ENCODE assay signal across 8 cellular contexts in genomic region chr11:104254347-104254746, GRCh38.
DNase-seq lines count a peak whose midpoint lies in the region; ATAC-seq and TF ChIP-seq lines count a peak whose summit lies in the region.

No MANE protein-coding gene starts in this region.

- DNase-seq in NCI-H1417 (lab: John Stamatoyannopoulos, UW) (peak in 2 of 3 experiments; percentile 17 to 40), NCI-H1417 treated with DMSO at 0.1 percent for 48 hours (lab: John Stamatoyannopoulos, UW) (no peak), HuH-7 (ENCODE audit: low spot score) (peak; percentile 21), SW 1271 (lab: John Stamatoyannopoulos, UW) (peak; percentile 12 to 51), fibroblast of the conjunctiva (ENCODE audit: low read depth) (peak; percentile 17), gastrocnemius medialis (no peak)
- peak; percentile 1 for DNase-seq in stimulated activated naive B cell treated with anti-CD40 and anti-IgM and Interleukin-4, amounts not matched to agents 10 μg/mL and 1 μg/mL and 100 μg/mL, for 72 hours

- H3K4me1 Mint-ChIP-seq in stimulated activated naive B cell treated with anti-CD40 and anti-IgM and Interleukin-4, amounts not matched to agents 10 μg/mL and 1 μg/mL and 100 μg/mL, for 72 hours: no peaks in the 10 kb centered on the region

- in situ Hi-C loops in gastrocnemius medialis (cut with MboI; ENCODE audit: low sequenced_read_pairs in 4 of 4): no loop called here

- no peaks in the 10 kb centered on the region for H3K9me3 ChIP-seq in gastrocnemius medialis

- H3K4me1 ChIP-seq in gastrocnemius medialis: no peaks in the 10 kb centered on the region

- H3K27me3 ChIP-seq in gastrocnemius medialis: no peaks in the 10 kb centered on the region

- intact Hi-C loops in gastrocnemius medialis (cut with DNase I; ENCODE audit: low total_unique reads): no loop called here

- H3K27me3 Mint-ChIP-seq in stimulated activated naive B cell treated with anti-CD40 and anti-IgM and Interleukin-4, amounts not matched to agents 10 μg/mL and 1 μg/mL and 100 μg/mL, for 72 hours: peaks cover 0 to 6% of the 10 kb centered on the region in 2 donors

- TF ChIP-seq CTCF in gastrocnemius medialis (IDR thresholded peaks at IDR 0.05 in 4 of 5, conservative IDR thresholded peaks at IDR 0.05 in 1 of 5): no peak

- H3K4me3 Mint-ChIP-seq in stimulated activated naive B cell treated with anti-CD40 and anti-IgM and Interleukin-4, amounts not matched to agents 10 μg/mL and 1 μg/mL and 100 μg/mL, for 72 hours: no peak overlapping the region

- no peak overlapping the region for H3K27ac Mint-ChIP-seq in stimulated activated naive B cell treated with anti-CD40 and anti-IgM and Interleukin-4, amounts not matched to agents 10 μg/mL and 1 μg/mL and 100 μg/mL, for 72 hours

- no peak for TF ChIP-seq POLR2A in gastrocnemius medialis (IDR thresholded peaks at IDR 0.05)

- H3K36me3 ChIP-seq in gastrocnemius medialis: no peaks in the 10 kb centered on the region

- no peaks in the 10 kb centered on the region for H3K36me3 Mint-ChIP-seq in stimulated activated naive B cell treated with anti-CD40 and anti-IgM and Interleukin-4, amounts not matched to agents 10 μg/mL and 1 μg/mL and 100 μg/mL, for 72 hours

- no peak overlapping the region for H3K4me3 ChIP-seq in gastrocnemius medialis

- H3K27ac ChIP-seq in gastrocnemius medialis: no peak overlapping the region

- ATAC-seq in GM21447 (IDR thresholded peaks at IDR 0.05; ENCODE audit: unreplicated experiment) (peak; percentile 82), gastrocnemius medialis (no peak)
- ATAC-seq in stimulated activated naive B cell treated with anti-CD40 and anti-IgM and Interleukin-4, amounts not matched to agents 10 μg/mL and 1 μg/mL and 100 μg/mL, for 72 hours (replicated peaks): peak; percentile 59 to 61

- H3K9me3 Mint-ChIP-seq in stimulated activated naive B cell treated with anti-CD40 and anti-IgM and Interleukin-4, amounts not matched to agents 10 μg/mL and 1 μg/mL and 100 μg/mL, for 72 hours: peaks cover 0 to 2% of the 10 kb centered on the region in 2 donors

Comparison
In these comparisons a context has a peak if more than half of its experiments do, and no peak if none do; other contexts are left out.
1. DNase-seq: peak in NCI-H1417 (2 of 3), HuH-7 (single experiment), SW 1271 (2 of 2), fibroblast of the conjunctiva (single experiment) and stimulated activated naive B cell treated with anti-CD40 and anti-IgM and Interleukin-4, amounts not matched to agents 10 μg/mL and 1 μg/mL and 100 μg/mL, for 72 hours (single experiment); none in NCI-H1417 treated with DMSO at 0.1 percent for 48 hours (single experiment) and gastrocnemius medialis (0 of 2).
2. ATAC-seq: peak in GM21447 (single experiment) and stimulated activated naive B cell treated with anti-CD40 and anti-IgM and Interleukin-4, amounts not matched to agents 10 μg/mL and 1 μg/mL and 100 μg/mL, for 72 hours (2 of 2); none in gastrocnemius medialis (0 of 2).